In genomic region chr6:134534708-134535149, GRCh38 we compare ENCODE assay signal across 13 cellular contexts.
DNase-seq lines count a peak whose midpoint lies in the region; ATAC-seq, FAIRE-seq and TF ChIP-seq lines count a peak whose summit lies in the region.
"Had no signal": no experiment of that assay in that cellular context is flagged by ENCODE, and none has a peak within 500 bp of the region (broad histone marks: within the 10 kb centered on the region; RNA-seq: fewer than 3 reads in every experiment).

No MANE protein-coding gene starts in this region.

- FAIRE-seq in astrocyte (lab: Jason Lieb, UNC): no peak
- FAIRE-seq: kidney had no signal

- peaks cover 35% of the 10 kb centered on the region for H3K4me1 ChIP-seq in ACC112 (ENCODE audit: control insufficient read depth, insufficient read depth, low read length, unreplicated experiment)
- H3K4me1 ChIP-seq in astrocyte (ENCODE audit: insufficient read depth, low read length): peaks cover 11% of the 10 kb centered on the region
- H3K4me1 ChIP-seq in right cardiac atrium (ENCODE audit: control insufficient read depth, insufficient read depth, low read length): peaks cover 2% of the 10 kb centered on the region

- no peak for TF ChIP-seq CTCF in astrocyte (IDR thresholded peaks at IDR 0.05; ENCODE audit: insufficient read depth, low read depth, low read length)

- H3K79me2 ChIP-seq in ACC112 (ENCODE audit: control insufficient read depth, insufficient read depth, low read length, unreplicated experiment) (no peaks in the 10 kb centered on the region), astrocyte (ENCODE audit: insufficient read depth, low read length) (no peaks in the 10 kb centered on the region)

- DNase-seq in GM03348 (ENCODE audit: low spot score) (peak; percentile 32), astrocyte (ENCODE audit: low read depth) (peak; percentile 63), right cardiac atrium (no peak), NCI-H1092 treated with DMSO at 0.1 percent for 48 hours (lab: John Stamatoyannopoulos, UW) (no peak), NCI-H345 (lab: John Stamatoyannopoulos, UW) (no peak)
- DNase-seq: erythroblast, kidney, NCI-H1092, NCI-H526 treated with DMSO at 0.1 percent for 48 hours had no signal

- intact Hi-C loops in right cardiac atrium (cut with DNase I): loop anchor here in 2 of 4 donors (10.0 kb wide), 2 partner anchors 100 to 360 kb away; no protein-coding TSS in a partner anchor

- H3K9ac ChIP-seq in astrocyte (ENCODE audit: low read length): no peak overlapping the region
- H3K9ac ChIP-seq: neural progenitor cell had no signal

- H3K36me3 Mint-ChIP-seq in astrocyte (ENCODE audit: low read depth, unreplicated experiment): peaks cover 8% of the 10 kb centered on the region
- H3K36me3 Mint-ChIP-seq: neural progenitor cell had no signal

- H3K4me1 Mint-ChIP-seq in astrocyte (ENCODE audit: low read depth, unreplicated experiment): peaks cover 46% of the 10 kb centered on the region

- peak overlapping the region; percentile 58; the same call in 1 of the 2 replicates for H3K27ac ChIP-seq in ACC112 (ENCODE audit: low read depth, low read length)
- H3K27ac ChIP-seq in astrocyte (ENCODE audit: low read depth, low read length): no peak overlapping the region
- H3K27ac ChIP-seq in right cardiac atrium (ENCODE audit: low read length): peak overlapping the region; percentile 80
- H3K27ac ChIP-seq: neural progenitor cell had no signal

- no peak overlapping the region for H3K4me3 ChIP-seq in ACC112 (ENCODE audit: low read depth, low read length)
- no peak overlapping the region for H3K4me3 ChIP-seq in astrocyte (ENCODE audit: insufficient read depth, low read depth, low read length)
- no peak overlapping the region for H3K4me3 ChIP-seq in right cardiac atrium (ENCODE audit: low read length)
- H3K4me3 ChIP-seq: neural progenitor cell had no signal

- H3K36me3 ChIP-seq in ACC112 (ENCODE audit: insufficient read depth, low read length) (no peaks in the 10 kb centered on the region), astrocyte (ENCODE audit: insufficient read depth, low read length) (no peaks in the 10 kb centered on the region)
- H3K36me3 ChIP-seq: neural progenitor cell had no signal

- H3K9me3 ChIP-seq in astrocyte (ENCODE audit: insufficient read depth, low read depth, low read length) (no peaks in the 10 kb centered on the region), right cardiac atrium (ENCODE audit: control insufficient read depth, low read length) (no peaks in the 10 kb centered on the region)

- 87% methylated on average over 2 of the region's 2 CpGs for WGBS in right cardiac atrium

- H4K20me1 ChIP-seq in astrocyte (ENCODE audit: insufficient read depth, low read length): no peaks in the 10 kb centered on the region

- peak overlapping the region; percentile 80 for H3K27ac Mint-ChIP-seq in astrocyte (ENCODE audit: unreplicated experiment)
- H3K27ac Mint-ChIP-seq: neural progenitor cell had no signal

- no peak overlapping the region for H2AFZ ChIP-seq in ACC112 (ENCODE audit: low read length, unreplicated experiment)
- H2AFZ ChIP-seq in astrocyte (ENCODE audit: low read depth, low read length): no peak overlapping the region
- H2AFZ ChIP-seq: neural progenitor cell had no signal

- H3K27me3 ChIP-seq in ACC112 (ENCODE audit: insufficient read depth, low read length) (no peaks in the 10 kb centered on the region), astrocyte (ENCODE audit: insufficient read depth, low read length) (no peaks in the 10 kb centered on the region), right cardiac atrium (ENCODE audit: control insufficient read depth, insufficient read depth) (no peaks in the 10 kb centered on the region)
- H3K27me3 ChIP-seq: neural progenitor cell had no signal

- H3K9me3 Mint-ChIP-seq in astrocyte (ENCODE audit: unreplicated experiment): peaks cover 8% of the 10 kb centered on the region
- H3K9me3 Mint-ChIP-seq: neural progenitor cell had no signal

- H3K4me3 Mint-ChIP-seq in astrocyte (ENCODE audit: unreplicated experiment): no peak overlapping the region
- H3K4me3 Mint-ChIP-seq: neural progenitor cell had no signal

- H3K27me3 Mint-ChIP-seq in astrocyte (ENCODE audit: low read depth, unreplicated experiment): no peaks in the 10 kb centered on the region

- no peak overlapping the region for H3K4me2 ChIP-seq in astrocyte (ENCODE audit: low read length)
- H3K4me2 ChIP-seq: neural progenitor cell had no signal

- ATAC-seq in right cardiac atrium: no peak
- ATAC-seq in HG03354 (IDR thresholded peaks at IDR 0.05; ENCODE audit: poor library complexity, severe bottlenecking, unreplicated experiment): no peak
- no peak for ATAC-seq in GM21529 (IDR thresholded peaks at IDR 0.05; ENCODE audit: unreplicated experiment)

Comparison
In these comparisons a context has a peak if more than half of its experiments do, and no peak if none do; other contexts are left out.
1. DNase-seq: peak in GM03348 (single experiment) and astrocyte (single experiment); none in right cardiac atrium (0 of 3), NCI-H1092 treated with DMSO at 0.1 percent for 48 hours (single experiment) and NCI-H345 (single experiment).